15 cellular contexts compared by ENCODE assay signal in the genomic region with DNA sequence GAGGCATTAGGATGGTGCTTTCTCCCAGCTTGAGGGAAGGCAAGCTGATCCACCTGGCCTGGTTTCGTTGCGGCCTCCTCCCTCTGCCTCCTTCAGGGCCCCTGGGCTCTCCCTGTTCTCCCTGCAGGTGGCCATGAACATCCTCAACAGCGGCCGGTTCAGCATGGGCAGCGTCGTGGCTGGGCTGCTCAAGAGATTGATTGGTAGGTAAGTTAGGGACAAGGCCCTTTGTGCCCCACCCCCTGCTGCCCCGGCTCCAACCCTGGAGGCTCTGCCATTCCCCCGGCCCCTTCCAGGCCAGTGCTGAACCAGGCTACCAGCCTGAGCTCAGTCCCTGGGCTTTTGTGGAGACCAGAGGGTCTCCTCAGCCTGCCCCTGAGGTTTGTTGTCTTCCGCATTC. TPM values are rescaled to one million over a fixed set of nuclear protein-coding genes. Genes with fewer than 3 reads are reported as not detected.
DNase-seq lines count a peak whose midpoint lies in the region; ATAC-seq and TF ChIP-seq lines count a peak whose summit lies in the region.
"Had no signal": no experiment of that assay in that cellular context is flagged by ENCODE, and none has a peak within 500 bp of the region (broad histone marks: within the 10 kb centered on the region; RNA-seq: fewer than 3 reads in every experiment).

No MANE protein-coding gene starts in this region.

- H4K8ac ChIP-seq in neuronal stem cell (ENCODE audit: low read depth, low read length) = no peak overlapping the region

- H3K4me1 Mint-ChIP-seq in effector memory CD8-positive, alpha-beta T cell (ENCODE audit: low read depth in 2 of 2) = no peaks in the 10 kb centered on the region
- H3K4me1 Mint-ChIP-seq: GM23338, H9 had no signal

- DNase-seq in effector memory CD8-positive, alpha-beta T cell = no peak
- DNase-seq in neuronal stem cell (ENCODE audit: low spot score) (no peak), sciatic nerve (ENCODE audit: low spot score) (peak; percentile 51), left ventricle myocardium inferior (no peak), RWPE1 (ENCODE audit: low spot score) (no peak)
- DNase-seq: C1 segment of cervical spinal cord; Caco-2; CD4-positive, CD25-positive, alpha-beta regulatory T cell; CD8-positive, alpha-beta T cell; DMS153; DND-41; H9 had no signal

- TF ChIP-seq CTCF in left ventricle myocardium inferior (IDR thresholded peaks at IDR 0.05; ENCODE audit: borderline replicate concordance) (no peak), RWPE1 (conservative IDR thresholded peaks at IDR 0.05; ENCODE audit: low read depth) (no peak)

- CTCF ChIA-PET in RWPE1 (lab: Yijun Ruan, JAX) = interaction anchor here (0.6 kb wide), 1 partner anchor 68 kb away, joined by 4 read pairs; no protein-coding TSS in a partner anchor

- H3K27me3 Mint-ChIP-seq in effector memory CD8-positive, alpha-beta T cell = no peaks in the 10 kb centered on the region
- H3K27me3 Mint-ChIP-seq: CD4-positive, CD25-positive, alpha-beta regulatory T cell had no signal

- no peak overlapping the region for H2AK5ac ChIP-seq in neuronal stem cell (ENCODE audit: low read depth, low read length)

- H3K36me3 Mint-ChIP-seq in effector memory CD8-positive, alpha-beta T cell (ENCODE audit: insufficient read depth) = peaks cover 77% of the 10 kb centered on the region

- no peaks in the 10 kb centered on the region for H3K9me3 Mint-ChIP-seq in effector memory CD8-positive, alpha-beta T cell
- H3K9me3 Mint-ChIP-seq: CD4-positive, CD25-positive, alpha-beta regulatory T cell; CD8-positive, alpha-beta T cell; GM23338; H9 had no signal

- no CpG with 5 or more reads among the region's 9 CpGs for WGBS in neuronal stem cell (ENCODE audit: extremely low coverage in 2 of 2, insufficient read length in 2 of 2, insufficient replicate concordance in 1 of 2), 2 donors

- H3K79me1 ChIP-seq in neuronal stem cell (ENCODE audit: low read depth, low read length) = no peaks in the 10 kb centered on the region

- intact Hi-C loops in sciatic nerve (cut with DNase I) (no loop called here), left ventricle myocardium inferior (cut with micrococcal nuclease) (no loop called here)

- H3K23ac ChIP-seq in neuronal stem cell (ENCODE audit: low read depth, low read length, poor library complexity) = peak overlapping the region; percentile 29

- peak overlapping the region; percentile 13 to 32 for H3K27ac Mint-ChIP-seq in effector memory CD8-positive, alpha-beta T cell
- H3K27ac Mint-ChIP-seq: CD4-positive, CD25-positive, alpha-beta regulatory T cell; CD8-positive, alpha-beta T cell; GM23338; H9 had no signal

- H3K36me3 ChIP-seq in neuronal stem cell (replicated peaks in 1 of 2; ENCODE audit: control insufficient read depth in 2 of 2, insufficient read depth in 2 of 2, low read length in 2 of 2) (peaks cover 51 to 97% of the 10 kb centered on the region in 2 donors), left ventricle myocardium inferior (peaks cover 98% of the 10 kb centered on the region)

- H2BK15ac ChIP-seq in neuronal stem cell (ENCODE audit: low read length) = no peak overlapping the region

- ATAC-seq in effector memory CD8-positive, alpha-beta T cell (replicated peaks) = no peak
- ATAC-seq in sciatic nerve (no peak), GM21360 (IDR thresholded peaks at IDR 0.05; ENCODE audit: unreplicated experiment) (no peak)
- ATAC-seq: CD8-positive, alpha-beta T cell; GM23338; HCT116 had no signal

- no peak overlapping the region for H3K4ac ChIP-seq in neuronal stem cell (ENCODE audit: low read length)

- H3K9me3 ChIP-seq in neuronal stem cell (replicated peaks in 1 of 2; ENCODE audit: control insufficient read depth in 2 of 2, insufficient read depth in 1 of 2, low read depth in 1 of 2, low read length in 2 of 2) = no peaks in the 10 kb centered on the region
- no peaks in the 10 kb centered on the region for H3K9me3 ChIP-seq in left ventricle myocardium inferior (replicated peaks)
- H3K9me3 ChIP-seq: Caco-2 had no signal

- no peaks in the 10 kb centered on the region for H3K27me3 ChIP-seq in neuronal stem cell (ENCODE audit: control insufficient read depth in 3 of 3, insufficient read depth in 3 of 3, low read depth in 1 of 3, low read length in 3 of 3)
- H3K27me3 ChIP-seq in left ventricle myocardium inferior (ENCODE audit: low read depth) = no peaks in the 10 kb centered on the region

- H3K14ac ChIP-seq in neuronal stem cell (ENCODE audit: low read length) = no peak overlapping the region

- no peak overlapping the region for H2BK12ac ChIP-seq in neuronal stem cell (ENCODE audit: low read length)

- no peak overlapping the region for H3K4me2 ChIP-seq in neuronal stem cell (ENCODE audit: insufficient read depth, low read length, poor library complexity, severe bottlenecking)
- H3K4me2 ChIP-seq: GM23338 had no signal

- H2BK120ac ChIP-seq in neuronal stem cell (ENCODE audit: low read depth, low read length) = no peak overlapping the region

- no peak overlapping the region for H3K4me3 Mint-ChIP-seq in effector memory CD8-positive, alpha-beta T cell
- H3K4me3 Mint-ChIP-seq: CD8-positive, alpha-beta T cell; GM23338; H9 had no signal

- H3K18ac ChIP-seq in neuronal stem cell (ENCODE audit: low read length) = no peak overlapping the region

- H3K27ac ChIP-seq in neuronal stem cell (replicated peaks; ENCODE audit: low read length) (no peak overlapping the region), left ventricle myocardium inferior (replicated peaks) (no peak overlapping the region), RWPE1 (no peak overlapping the region)

- POLR2A ChIA-PET in RWPE1 (lab: Yijun Ruan, JAX; ENCODE audit: low non-redundant PET) = no interaction called here

- no peak overlapping the region for H2BK5ac ChIP-seq in neuronal stem cell (ENCODE audit: low read length)

- H3K4me1 ChIP-seq in neuronal stem cell (ENCODE audit: control insufficient read depth in 2 of 2, insufficient read depth in 1 of 2, low read depth in 1 of 2, low read length in 2 of 2) = no peaks in the 10 kb centered on the region
- peaks cover 10% of the 10 kb centered on the region for H3K4me1 ChIP-seq in left ventricle myocardium inferior
- H3K4me1 ChIP-seq: Caco-2 had no signal

- H3K4me3 ChIP-seq in neuronal stem cell (ENCODE audit: low read length in 2 of 2) (no peak overlapping the region), left ventricle myocardium inferior (no peak overlapping the region)
- H3K4me3 ChIP-seq: GM23338 had no signal

- no peak overlapping the region for H2AFZ ChIP-seq in neuronal stem cell (ENCODE audit: low read length)
- H2AFZ ChIP-seq: GM23338 had no signal

- H3K9ac ChIP-seq in neuronal stem cell (ENCODE audit: low read depth, low read length, poor library complexity) = no peak overlapping the region

- no peak overlapping the region for H4K91ac ChIP-seq in neuronal stem cell (ENCODE audit: low read depth, low read length, poor library complexity)

RNA-seq across cellular contexts. Expression of a gene that starts 23.0 kb away (rescaled TPM):
- 23.2 TPM for polyA plus RNA-seq in neuronal stem cell (2013, experiment 1 of 2)
- 22.6 TPM for polyA plus RNA-seq in neuronal stem cell (2013, experiment 2 of 2)
- total RNA-seq in sciatic nerve (54.0 TPM), left ventricle myocardium inferior (35.9 TPM)
